ENCODE assay signal across 8 cellular contexts in the genomic region with DNA sequence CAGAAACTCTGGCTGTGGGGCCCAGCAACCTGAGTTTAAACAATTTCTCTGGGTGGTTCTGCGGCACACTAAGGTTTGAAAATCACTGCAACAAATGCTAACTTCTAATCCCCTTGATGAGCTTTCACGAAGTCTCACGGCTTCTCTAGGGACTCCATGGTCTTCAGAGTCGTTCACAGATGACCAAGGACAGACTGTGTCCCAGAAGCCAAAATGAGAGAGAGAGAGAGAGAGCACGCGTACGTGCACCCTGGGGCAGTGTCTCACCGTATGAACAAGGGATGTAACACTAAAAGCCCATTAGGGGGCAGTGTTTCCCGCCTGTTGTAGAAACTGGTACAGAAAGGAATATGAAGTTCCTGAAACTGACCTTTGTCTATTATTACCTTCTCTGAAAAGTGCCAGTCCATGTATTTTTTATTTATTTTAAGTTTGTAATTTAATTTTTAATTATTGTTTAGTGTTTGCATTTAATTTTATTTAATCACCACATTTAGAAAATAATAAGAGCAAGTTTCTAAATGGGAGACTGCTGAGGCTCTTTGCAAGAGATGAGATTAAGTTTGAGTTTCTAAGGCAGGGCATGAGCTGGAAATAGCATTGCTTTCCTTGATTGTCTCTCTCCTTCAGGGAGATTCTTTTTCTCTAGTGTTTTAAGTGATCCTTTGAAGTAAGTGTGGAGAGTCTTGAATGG. TPM values are rescaled to one million over a fixed set of nuclear protein-coding genes. Genes with fewer than 3 reads are reported as not detected.
A peak's percentile ranks its signal among the peaks of the same experiment; 100 is the strongest.
DNase-seq lines count a peak whose midpoint lies in the region; ATAC-seq, FAIRE-seq and TF ChIP-seq lines count a peak whose summit lies in the region.

No MANE protein-coding gene starts in this region.

- peaks cover 19% of the 10 kb centered on the region for H3K79me2 ChIP-seq in ACC112 (ENCODE audit: control insufficient read depth, insufficient read depth, low read length, unreplicated experiment)

- no peak overlapping the region for H3K9ac ChIP-seq in liver (ENCODE audit: low read depth in 1 of 2, low read length in 2 of 2)

- H3K27ac Mint-ChIP-seq in activated CD4-positive, alpha-beta T cell treated with anti-CD3 and anti-CD28 coated beads for 36 hours = peak overlapping the region; percentile 90

- H3K27me3 ChIP-seq in ACC112 (ENCODE audit: insufficient read depth, low read length) (no peaks in the 10 kb centered on the region), liver (ENCODE audit: control insufficient read depth in 4 of 4, insufficient read depth in 4 of 4, low read length in 3 of 4) (no peaks in the 10 kb centered on the region)

- peak; percentile 85 to 89 for TF ChIP-seq RAD21 in liver (IDR thresholded peaks at IDR 0.05)

- H2AFZ ChIP-seq in ACC112 (ENCODE audit: low read length, unreplicated experiment) = peak overlapping the region; percentile 40

- H3K27ac ChIP-seq in ACC112 (ENCODE audit: low read depth, low read length) = peak overlapping the region; percentile 67
- H3K27ac ChIP-seq in coronary artery = peak overlapping the region; percentile 94 to 99
- H3K27ac ChIP-seq in liver (ENCODE audit: low read depth in 1 of 2, low read length in 2 of 2) = peak overlapping the region; percentile 89 to 90

- H3K9me3 ChIP-seq in liver (ENCODE audit: control insufficient read depth in 4 of 4, low read length in 3 of 4) = no peaks in the 10 kb centered on the region

- intact Hi-C loops in activated CD4-positive, alpha-beta T cell treated with anti-CD3 and anti-CD28 coated beads for 36 hours (cut with DNase I, micrococcal nuclease) = loop anchor here (1.0 to 5.0 kb wide), 12 partner anchors 19 to 423 kb away; a partner anchor contains a TSS

- DNase-seq in GM18507 (ENCODE audit: extremely low spot score, insufficient read length, low read depth) = no peak
- DNase-seq in NCI-H460 (ENCODE audit: extremely low read depth, low read depth) = peak; percentile 75
- DNase-seq in activated CD4-positive, alpha-beta T cell treated with anti-CD3 and anti-CD28 coated beads for 36 hours = peak; percentile 80
- DNase-seq in coronary artery (ENCODE audit: low spot score) = no peak
- DNase-seq in stimulated activated CD8-positive, alpha-beta memory T cell treated with anti-CD3 and anti-CD28 coated beads, Interleukin-12 subunit alpha, Interleukin-12 subunit beta, amount 100 ng/mL, for 4 hours (ENCODE audit: low read depth) = peak; percentile 15

- peaks cover 32% of the 10 kb centered on the region for H3K4me1 ChIP-seq in ACC112 (ENCODE audit: control insufficient read depth, insufficient read depth, low read length, unreplicated experiment)
- H3K4me1 ChIP-seq in liver (ENCODE audit: control insufficient read depth in 4 of 4, insufficient read depth in 4 of 4, low read length in 3 of 4) = peaks cover 0 to 31% (median 19%) of the 10 kb centered on the region in 4 donors

- TF ChIP-seq CTCF in coronary artery (IDR thresholded peaks at IDR 0.05) (peak; percentile 81), liver (IDR thresholded peaks at IDR 0.05; ENCODE audit: low read depth, low read length, missing input control) (peak; percentile 82)

- ATAC-seq in HG03095 (IDR thresholded peaks at IDR 0.05; ENCODE audit: unreplicated experiment) = peak; percentile 44
- ATAC-seq in activated CD4-positive, alpha-beta T cell treated with anti-CD3 and anti-CD28 coated beads for 36 hours = peak; percentile 71

- peak overlapping the region; percentile 81 for H3K4me3 Mint-ChIP-seq in activated CD4-positive, alpha-beta T cell treated with anti-CD3 and anti-CD28 coated beads for 36 hours

- CTCF ChIA-PET in activated CD4-positive, alpha-beta T cell treated with anti-CD3 and anti-CD28 coated beads for 36 hours (lab: Charles Lee) = interaction anchor here (0.6 to 3.9 kb wide), 26 partner anchors 8 to 468 kb away, joined by 3 to 27 read pairs (median 4); a partner anchor contains a TSS

- H3K9me3 Mint-ChIP-seq in activated CD4-positive, alpha-beta T cell treated with anti-CD3 and anti-CD28 coated beads for 36 hours (ENCODE audit: low read depth) = no peaks in the 10 kb centered on the region

- 14% methylated on average over 9 of the region's 9 CpGs for WGBS in liver

- no peaks in the 10 kb centered on the region for H3K36me3 ChIP-seq in ACC112 (ENCODE audit: insufficient read depth, low read length)
- no peaks in the 10 kb centered on the region for H3K36me3 ChIP-seq in liver (ENCODE audit: control insufficient read depth in 4 of 4, insufficient read depth in 3 of 4, low read depth in 1 of 4, low read length in 3 of 4)

- FAIRE-seq in GM18507 (lab: Jason Lieb, UNC) = peak; percentile 95

- no peaks in the 10 kb centered on the region for H3K27me3 Mint-ChIP-seq in activated CD4-positive, alpha-beta T cell treated with anti-CD3 and anti-CD28 coated beads for 36 hours

- peaks cover 28% of the 10 kb centered on the region for H3K4me1 Mint-ChIP-seq in activated CD4-positive, alpha-beta T cell treated with anti-CD3 and anti-CD28 coated beads for 36 hours

- POLR2A ChIA-PET in activated CD4-positive, alpha-beta T cell treated with anti-CD3 and anti-CD28 coated beads for 36 hours (lab: Charles Lee) = no interaction called here

- no peaks in the 10 kb centered on the region for H3K36me3 Mint-ChIP-seq in activated CD4-positive, alpha-beta T cell treated with anti-CD3 and anti-CD28 coated beads for 36 hours (ENCODE audit: low read depth)

- no peak overlapping the region for H3K4me3 ChIP-seq in ACC112 (ENCODE audit: low read depth, low read length)
- H3K4me3 ChIP-seq in coronary artery = peak overlapping the region; percentile 86
- H3K4me3 ChIP-seq in liver (ENCODE audit: low read depth in 1 of 3, low read length in 3 of 3) = no peak overlapping the region

TF ChIP-seq in liver, 16 proteins besides CTCF, POLR2A, EP300 and RAD21 (continues in another document):
- TF ChIP-seq EGR1 (IDR thresholded peaks at IDR 0.05; ENCODE audit: low read depth in 2 of 2) (no peak), JUND (IDR thresholded peaks at IDR 0.05) (no peak), FOXA1 (IDR thresholded peaks at IDR 0.05) (no peak), SP1 (IDR thresholded peaks at IDR 0.05) (no peak), YY1 (IDR thresholded peaks at IDR 0.05) (no peak), FOXA2 (IDR thresholded peaks at IDR 0.05) (no peak), TAF1 (conservative IDR thresholded peaks at IDR 0.05) (no peak), HNF4G (IDR thresholded peaks at IDR 0.05) (no peak), NR2F2 (IDR thresholded peaks at IDR 0.05) (peak; percentile 31), RXRA (IDR thresholded peaks at IDR 0.05) (peak in 1 of 2 donors; percentile 24), GABPA (IDR thresholded peaks at IDR 0.05 in 1 of 2, conservative IDR thresholded peaks at IDR 0.05 in 1 of 2) (no peak), HNF4A (conservative IDR thresholded peaks at IDR 0.05) (peak; percentile 14 to 47)
- TF ChIP-seq, protein P1, sequence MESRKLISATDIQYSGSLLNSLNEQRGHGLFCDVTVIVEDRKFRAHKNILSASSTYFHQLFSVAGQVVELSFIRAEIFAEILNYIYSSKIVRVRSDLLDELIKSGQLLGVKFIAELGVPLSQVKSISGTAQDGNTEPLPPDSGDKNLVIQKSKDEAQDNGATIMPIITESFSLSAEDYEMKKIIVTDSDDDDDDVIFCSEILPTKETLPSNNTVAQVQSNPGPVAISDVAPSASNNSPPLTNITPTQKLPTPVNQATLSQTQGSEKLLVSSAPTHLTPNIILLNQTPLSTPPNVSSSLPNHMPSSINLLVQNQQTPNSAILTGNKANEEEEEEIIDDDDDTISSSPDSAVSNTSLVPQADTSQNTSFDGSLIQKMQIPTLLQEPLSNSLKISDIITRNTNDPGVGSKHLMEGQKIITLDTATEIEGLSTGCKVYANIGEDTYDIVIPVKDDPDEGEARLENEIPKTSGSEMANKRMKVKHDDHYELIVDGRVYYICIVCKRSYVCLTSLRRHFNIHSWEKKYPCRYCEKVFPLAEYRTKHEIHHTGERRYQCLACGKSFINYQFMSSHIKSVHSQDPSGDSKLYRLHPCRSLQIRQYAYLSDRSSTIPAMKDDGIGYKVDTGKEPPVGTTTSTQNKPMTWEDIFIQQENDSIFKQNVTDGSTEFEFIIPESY (IDR thresholded peaks at IDR 0.05) = no peak
- TF ChIP-seq, protein P2, sequence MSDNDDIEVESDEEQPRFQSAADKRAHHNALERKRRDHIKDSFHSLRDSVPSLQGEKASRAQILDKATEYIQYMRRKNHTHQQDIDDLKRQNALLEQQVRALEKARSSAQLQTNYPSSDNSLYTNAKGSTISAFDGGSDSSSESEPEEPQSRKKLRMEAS (IDR thresholded peaks at IDR 0.05) = no peak
- TF ChIP-seq, protein P3, sequence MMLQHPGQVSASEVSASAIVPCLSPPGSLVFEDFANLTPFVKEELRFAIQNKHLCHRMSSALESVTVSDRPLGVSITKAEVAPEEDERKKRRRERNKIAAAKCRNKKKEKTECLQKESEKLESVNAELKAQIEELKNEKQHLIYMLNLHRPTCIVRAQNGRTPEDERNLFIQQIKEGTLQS (IDR thresholded peaks at IDR 0.05) = no peak

RNA-seq across cellular contexts. Expression of a gene that starts 3.4 kb away (rescaled TPM):
- 0.42 and 1.4 TPM in 2 replicates for total RNA-seq in NCI-H460 (2014; rRNA removed; shearing (Covaris generic))
- 0.02 and 0.88 TPM in 2 replicates for polyA plus RNA-seq in NCI-H460 (2014; cell fraction: nucleus; rRNA removed)
- 1 to 10 TPM; 3.5 to 7.0 TPM for total RNA-seq in activated CD4-positive, alpha-beta T cell treated with anti-CD3 and anti-CD28 coated beads for 36 hours
- total RNA-seq in liver = 1 to 10 TPM; 2.9 to 5.1 TPM
- 1 to 10 TPM; 1.4 to 2.2 TPM for polyA plus RNA-seq in liver

RNA-seq across cellular contexts. Expression of a gene that starts 24.3 kb away (rescaled TPM):
- total RNA-seq in NCI-H460 (2014; rRNA removed; shearing (Covaris generic)) = 58.5 and 59.7 TPM in 2 replicates
- polyA plus RNA-seq in NCI-H460 (2014; cell fraction: nucleus; rRNA removed) = 45.0 and 61.4 TPM in 2 replicates
- 10 to 100 TPM; 91.3 to 91.9 TPM for total RNA-seq in activated CD4-positive, alpha-beta T cell treated with anti-CD3 and anti-CD28 coated beads for 36 hours
- 10 to 100 TPM; 24.5 to 37.2 TPM for total RNA-seq in liver
- polyA plus RNA-seq in liver = 10 to 100 TPM; 20.2 to 27.4 TPM

Comparison
In these comparisons a context has a peak if more than half of its experiments do, and no peak if none do; other contexts are left out.
1. DNase-seq: peak in NCI-H460 (single experiment), activated CD4-positive, alpha-beta T cell treated with anti-CD3 and anti-CD28 coated beads for 36 hours (single experiment) and stimulated activated CD8-positive, alpha-beta memory T cell treated with anti-CD3 and anti-CD28 coated beads, Interleukin-12 subunit alpha, Interleukin-12 subunit beta, amount 100 ng/mL, for 4 hours (single experiment); none in GM18507 (single experiment) and coronary artery (single experiment).
2. Peak in every context shown above with its lines, with median percentiles within 50 percentile points of each other: H3K27ac ChIP-seq.